In genomic region chr11:2380807-2381350, GRCh38 we compare ENCODE assay signal across 9 cellular contexts. TPM values are rescaled to one million over a fixed set of nuclear protein-coding genes. Genes with fewer than 3 reads are reported as not detected.
DNase-seq lines count a peak whose midpoint lies in the region; ATAC-seq, FAIRE-seq and TF ChIP-seq lines count a peak whose summit lies in the region.
"Had no signal": no experiment of that assay in that cellular context is flagged by ENCODE, and none has a peak within 500 bp of the region (broad histone marks: within the 10 kb centered on the region; RNA-seq: fewer than 3 reads in every experiment).

No MANE protein-coding gene starts in this region.

- H2AFZ ChIP-seq in hepatocyte: no peak overlapping the region

- no peak overlapping the region for H3K4me3 ChIP-seq in hepatocyte
- H3K4me3 ChIP-seq in small intestine (ENCODE audit: low read depth in 1 of 2, low read length in 2 of 2): no peak overlapping the region

- H3K4me3 Mint-ChIP-seq in activated T-helper 17 cell treated with anti-CD3 and anti-CD28 coated beads, Interleukin-2, amount 50 U/mL, for 72 hours: peak overlapping the region; percentile 27
- H3K4me3 Mint-ChIP-seq in stimulated activated naive CD8-positive, alpha-beta T cell treated with anti-CD3 and anti-CD28 coated beads, Interleukin-15, amount 100 ng/mL, for 72 hours: no peak overlapping the region

- DNase-seq in GM19239 (ENCODE audit: insufficient read length, low spot score): no peak
- DNase-seq in hepatocyte (ENCODE audit: low spot score): no peak
- DNase-seq in small intestine: peak; percentile 19
- no peak for DNase-seq in NCI-H2107 treated with DMSO at 0.1 percent for 48 hours (lab: John Stamatoyannopoulos, UW; ENCODE audit: unreplicated experiment)
- no peak for DNase-seq in SHP77 (lab: John Stamatoyannopoulos, UW)
- no peak for DNase-seq in DMS 273 (lab: John Stamatoyannopoulos, UW; ENCODE audit: unreplicated experiment)
- DNase-seq in stimulated activated naive CD8-positive, alpha-beta T cell treated with anti-CD3 and anti-CD28 coated beads, Interleukin-15, amount 100 ng/mL, for 72 hours: no peak
- DNase-seq: NCI-H2029 treated with DMSO at 0.1 percent for 48 hours had no signal

- H3K9me3 Mint-ChIP-seq in activated T-helper 17 cell treated with anti-CD3 and anti-CD28 coated beads, Interleukin-2, amount 50 U/mL, for 72 hours: no peaks in the 10 kb centered on the region
- no peaks in the 10 kb centered on the region for H3K9me3 Mint-ChIP-seq in stimulated activated naive CD8-positive, alpha-beta T cell treated with anti-CD3 and anti-CD28 coated beads, Interleukin-15, amount 100 ng/mL, for 72 hours

- H3K9me2 ChIP-seq in hepatocyte (replicated peaks; ENCODE audit: insufficient read depth): no peaks in the 10 kb centered on the region

- H3K27ac Mint-ChIP-seq in activated T-helper 17 cell treated with anti-CD3 and anti-CD28 coated beads, Interleukin-2, amount 50 U/mL, for 72 hours: no peak overlapping the region
- no peak overlapping the region for H3K27ac Mint-ChIP-seq in stimulated activated naive CD8-positive, alpha-beta T cell treated with anti-CD3 and anti-CD28 coated beads, Interleukin-15, amount 100 ng/mL, for 72 hours

- no peaks in the 10 kb centered on the region for H3K9me3 ChIP-seq in hepatocyte (ENCODE audit: low read depth)
- H3K9me3 ChIP-seq in small intestine (ENCODE audit: control insufficient read depth, low read depth): no peaks in the 10 kb centered on the region

- H3K4me1 ChIP-seq in hepatocyte (ENCODE audit: insufficient read depth) (no peaks in the 10 kb centered on the region), small intestine (ENCODE audit: control insufficient read depth in 2 of 2, insufficient read depth in 1 of 2, low read depth in 1 of 2, low read length in 1 of 2) (no peaks in the 10 kb centered on the region)

- 94% methylated on average over 20 of the region's 20 CpGs for WGBS in hepatocyte (ENCODE audit: low lambda C conversion rate, missing lambda C conversion rate)
- 58 to 85% (median 82%) methylated on average over 17 to 20 of the region's 20 CpGs for WGBS in small intestine, 3 donors

- no peak for TF ChIP-seq CTCF in hepatocyte (IDR thresholded peaks at IDR 0.05; ENCODE audit: poor library complexity)

- H3K27me3 Mint-ChIP-seq in activated T-helper 17 cell treated with anti-CD3 and anti-CD28 coated beads, Interleukin-2, amount 50 U/mL, for 72 hours: no peaks in the 10 kb centered on the region
- no peaks in the 10 kb centered on the region for H3K27me3 Mint-ChIP-seq in stimulated activated naive CD8-positive, alpha-beta T cell treated with anti-CD3 and anti-CD28 coated beads, Interleukin-15, amount 100 ng/mL, for 72 hours

- no peak overlapping the region for H3K27ac ChIP-seq in hepatocyte
- H3K27ac ChIP-seq in small intestine (ENCODE audit: low read depth in 1 of 2, low read length in 1 of 2): peak overlapping the region; percentile 44 to 80

- H3K27me3 ChIP-seq in hepatocyte: no peaks in the 10 kb centered on the region
- no peaks in the 10 kb centered on the region for H3K27me3 ChIP-seq in small intestine (ENCODE audit: control insufficient read depth in 2 of 2, insufficient read depth in 2 of 2, low read length in 2 of 2)

- H4K20me1 ChIP-seq in hepatocyte (ENCODE audit: insufficient read depth, poor library complexity, severe bottlenecking): peaks cover 74% of the 10 kb centered on the region

- H3K36me3 ChIP-seq in hepatocyte (replicated peaks; ENCODE audit: insufficient read depth, low read depth) (no peaks in the 10 kb centered on the region), small intestine (ENCODE audit: control insufficient read depth in 2 of 2, insufficient read depth in 2 of 2, low read length in 2 of 2) (no peaks in the 10 kb centered on the region)

- ATAC-seq in activated T-helper 17 cell treated with anti-CD3 and anti-CD28 coated beads, Interleukin-2, amount 50 U/mL, for 72 hours (replicated peaks): no peak
- ATAC-seq in stimulated activated naive CD8-positive, alpha-beta T cell treated with anti-CD3 and anti-CD28 coated beads, Interleukin-15, amount 100 ng/mL, for 72 hours: no peak

- H3K79me2 ChIP-seq in hepatocyte: peaks cover 86% of the 10 kb centered on the region

- peaks cover 5% of the 10 kb centered on the region for H3K4me1 Mint-ChIP-seq in activated T-helper 17 cell treated with anti-CD3 and anti-CD28 coated beads, Interleukin-2, amount 50 U/mL, for 72 hours
- H3K4me1 Mint-ChIP-seq in stimulated activated naive CD8-positive, alpha-beta T cell treated with anti-CD3 and anti-CD28 coated beads, Interleukin-15, amount 100 ng/mL, for 72 hours: peaks cover 78% of the 10 kb centered on the region

- FAIRE-seq in GM19239 (lab: Jason Lieb, UNC): peak; percentile 78
- FAIRE-seq in small intestine (lab: Jason Lieb, UNC): no peak

- peaks cover 16% of the 10 kb centered on the region for H3K36me3 Mint-ChIP-seq in activated T-helper 17 cell treated with anti-CD3 and anti-CD28 coated beads, Interleukin-2, amount 50 U/mL, for 72 hours (ENCODE audit: low read depth)

- H3K4me2 ChIP-seq in hepatocyte: peak overlapping the region; percentile 95

RNA-seq across cellular contexts. Expression of gene CD81, which starts 3.8 kb away (rescaled TPM):
- total RNA-seq in activated T-helper 17 cell treated with anti-CD3 and anti-CD28 coated beads, Interleukin-2, amount 50 U/mL, for 72 hours: 100 to 1,000 TPM; 147 to 170 TPM
- total RNA-seq in hepatocyte: 216 and 233 TPM in 2 replicates
- polyA plus RNA-seq in hepatocyte: 471 and 472 TPM in 2 replicates
- 100 to 1,000 TPM in 1 of 3 donors, 10 to 100 TPM in 2; 11.0 to 231 (median 37.3) TPM for polyA plus RNA-seq in small intestine

RNA-seq across cellular contexts. Expression of gene TSSC4, which starts 19.7 kb away (rescaled TPM):
- 10 to 100 TPM; 19.7 to 58.7 TPM for total RNA-seq in activated T-helper 17 cell treated with anti-CD3 and anti-CD28 coated beads, Interleukin-2, amount 50 U/mL, for 72 hours
- total RNA-seq in hepatocyte: 31.4 and 33.8 TPM in 2 replicates
- polyA plus RNA-seq in hepatocyte (68.5 and 85.4 TPM in 2 replicates), small intestine (100 to 1,000 TPM in 1 of 3 donors, 10 to 100 TPM in 2; 49.2 to 113 (median 77.4) TPM)
